ENCODE assay signal across 8 cellular contexts in genomic region chr7:45631569-45631968, GRCh38. TPM values are rescaled to one million over a fixed set of nuclear protein-coding genes. Genes with fewer than 3 reads are reported as not detected.
"Had no signal": no experiment of that assay in that cellular context is flagged by ENCODE, and none has a peak within 500 bp of the region (broad histone marks: within the 10 kb centered on the region; RNA-seq: fewer than 3 reads in every experiment).

No MANE protein-coding gene starts in this region.

- ATAC-seq: HepG2, K562 had no signal

- H3K27ac ChIP-seq: HL-60 had no signal

- DNase-seq: IMR-90, KBM-7, KG1 had no signal

- H3K36me3 Mint-ChIP-seq: IgD-negative memory B cell had no signal

- H3K4me3 Mint-ChIP-seq: IgD-negative memory B cell had no signal

- H3K27me3 Mint-ChIP-seq: IgD-negative memory B cell had no signal

- H3K4me3 ChIP-seq: K562 had no signal

RNA-seq across cellular contexts. Expression of gene ADCY1, which starts 57.4 kb away (rescaled TPM):
- total RNA-seq: HT-29 had no signal
